Comparison of ENCODE assay signal across 8 cellular contexts in the genomic region with DNA sequence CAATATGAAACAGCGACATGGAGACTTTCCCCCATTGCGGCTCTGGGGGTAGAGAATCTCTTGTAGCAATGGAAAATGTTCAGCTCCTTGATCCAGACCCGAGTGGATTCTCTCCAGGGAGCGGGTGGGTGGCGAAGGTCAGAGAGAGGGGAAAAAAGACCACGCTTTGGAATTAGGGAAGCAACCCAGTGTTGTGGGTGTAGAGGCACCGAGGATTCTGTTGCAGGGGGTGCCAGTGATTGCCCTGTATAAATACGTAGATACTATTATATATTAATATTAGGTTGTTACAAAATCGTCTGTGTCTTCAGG.
A peak's percentile ranks its signal among the peaks of the same experiment; 100 is the strongest.
DNase-seq lines count a peak whose midpoint lies in the region; ATAC-seq and TF ChIP-seq lines count a peak whose summit lies in the region.

No MANE protein-coding gene starts in this region.

- POLR2A ChIA-PET in SK-N-SH (lab: Yijun Ruan, JAX): interaction anchor here (0.9 kb wide), 3 partner anchors 136 to 192 kb away, joined by 4 read pairs; partner anchors contain the start of genes DNAI7, ETFRF1 and KRAS

- TF ChIP-seq CTCF in SK-N-SH (IDR thresholded peaks at IDR 0.05) (no peak), ovary (IDR thresholded peaks at IDR 0.05) (no peak)

- intact Hi-C loops in ovary (cut with DNase I): no loop called here

- in situ Hi-C loops in G401 (cut with HindIII; ENCODE audit: low sequenced_read_pairs): no loop called here

- H3K4me3 ChIP-seq in SK-N-SH (ENCODE audit: low read depth in 2 of 2, low read length in 1 of 2): peak overlapping the region; percentile 73 to 96
- H3K4me3 ChIP-seq in ovary: peak overlapping the region; percentile 83

- H3K9me3 ChIP-seq in SK-N-SH (no peaks in the 10 kb centered on the region), ovary (no peaks in the 10 kb centered on the region)

- peak; percentile 36 for DNase-seq in SK-N-SH
- DNase-seq in epithelial cell of prostate (ENCODE audit: low read depth, low spot score): no peak
- DNase-seq in ovary: peak in 4 of 5 donors; percentile 39 to 62 (median 47)
- DNase-seq in G401 (ENCODE audit: low spot score): no peak

- H3K36me3 ChIP-seq in SK-N-SH (replicated peaks in 1 of 2; ENCODE audit: control insufficient read depth in 1 of 2, insufficient read depth in 2 of 2, low read length in 1 of 2) (no peaks in the 10 kb centered on the region), ovary (no peaks in the 10 kb centered on the region)

- peaks cover 3% of the 10 kb centered on the region for H3F3A ChIP-seq in SK-N-SH (replicated peaks; ENCODE audit: insufficient read depth)

- TF ChIP-seq EP300 in SK-N-SH (IDR thresholded peaks at IDR 0.05; ENCODE audit: borderline replicate concordance in 1 of 2, low read depth in 1 of 2, low read length in 1 of 2) (no peak), ovary (IDR thresholded peaks at IDR 0.05) (no peak)

- peak overlapping the region; percentile 82 to 100; a peak in 3 of 4 replicates for H3K27ac ChIP-seq in SK-N-SH (ENCODE audit: low read depth in 2 of 2, low read length in 1 of 2)
- H3K27ac ChIP-seq in epithelial cell of prostate: peak overlapping the region; percentile 83
- peak overlapping the region; percentile 85 to 100 for H3K27ac ChIP-seq in ovary

- H3K27me3 ChIP-seq in SK-N-SH (ENCODE audit: insufficient read depth) (no peaks in the 10 kb centered on the region), ovary (no peaks in the 10 kb centered on the region)

- TF ChIP-seq POLR2A in ovary (IDR thresholded peaks at IDR 0.05): no peak

- peak overlapping the region; percentile 75 for H2AFZ ChIP-seq in SK-N-SH (ENCODE audit: low read depth)

- no peaks in the 10 kb centered on the region for H3K9me2 ChIP-seq in SK-N-SH

- H3K9ac ChIP-seq in SK-N-SH: peak overlapping the region; percentile 100

- H3K4me2 ChIP-seq in SK-N-SH: peak overlapping the region; percentile 80

- peaks cover 8% of the 10 kb centered on the region; the same call in 1 of the 2 replicates for H3K79me2 ChIP-seq in SK-N-SH (ENCODE audit: insufficient read depth)

- CTCF ChIA-PET in SK-N-SH (lab: Yijun Ruan, JAX): interaction anchor here (0.6 to 1.9 kb wide), 31 partner anchors 10 to 534 kb away, joined by 3 to 17 read pairs (median 3); partner anchors contain the start of gene KRAS

- ATAC-seq in GM18907 (IDR thresholded peaks at IDR 0.05; ENCODE audit: unreplicated experiment) (peak; percentile 0), GM19467 (IDR thresholded peaks at IDR 0.05; ENCODE audit: unreplicated experiment) (no peak), GM18498 (IDR thresholded peaks at IDR 0.05; ENCODE audit: unreplicated experiment) (no peak), HG02852 (IDR thresholded peaks at IDR 0.05; ENCODE audit: unreplicated experiment) (no peak)

- TF ChIP-seq RAD21 in SK-N-SH (IDR thresholded peaks at IDR 0.05; ENCODE audit: low read length): no peak

- H3K4me1 ChIP-seq in SK-N-SH (ENCODE audit: control insufficient read depth in 1 of 2, insufficient read depth in 2 of 2, low read depth in 1 of 2, low read length in 1 of 2) (peaks cover 0 to 12% of the 10 kb centered on the region in 2 experiments; a peak in 2 of 4 replicates), ovary (ENCODE audit: insufficient read depth) (peaks cover 1% of the 10 kb centered on the region)

- no peaks in the 10 kb centered on the region for H4K20me1 ChIP-seq in SK-N-SH (ENCODE audit: insufficient read depth)

- 4% methylated on average over 9 of the region's 9 CpGs for WGBS in SK-N-SH (ENCODE audit: low lambda C conversion rate)
- WGBS in ovary, 3 donors: 0% methylated on average over 9 of the region's 9 CpGs

TF ChIP-seq in SK-N-SH, 30 proteins besides CTCF, POLR2A, EP300 and RAD21:
- TF ChIP-seq, protein P1, sequence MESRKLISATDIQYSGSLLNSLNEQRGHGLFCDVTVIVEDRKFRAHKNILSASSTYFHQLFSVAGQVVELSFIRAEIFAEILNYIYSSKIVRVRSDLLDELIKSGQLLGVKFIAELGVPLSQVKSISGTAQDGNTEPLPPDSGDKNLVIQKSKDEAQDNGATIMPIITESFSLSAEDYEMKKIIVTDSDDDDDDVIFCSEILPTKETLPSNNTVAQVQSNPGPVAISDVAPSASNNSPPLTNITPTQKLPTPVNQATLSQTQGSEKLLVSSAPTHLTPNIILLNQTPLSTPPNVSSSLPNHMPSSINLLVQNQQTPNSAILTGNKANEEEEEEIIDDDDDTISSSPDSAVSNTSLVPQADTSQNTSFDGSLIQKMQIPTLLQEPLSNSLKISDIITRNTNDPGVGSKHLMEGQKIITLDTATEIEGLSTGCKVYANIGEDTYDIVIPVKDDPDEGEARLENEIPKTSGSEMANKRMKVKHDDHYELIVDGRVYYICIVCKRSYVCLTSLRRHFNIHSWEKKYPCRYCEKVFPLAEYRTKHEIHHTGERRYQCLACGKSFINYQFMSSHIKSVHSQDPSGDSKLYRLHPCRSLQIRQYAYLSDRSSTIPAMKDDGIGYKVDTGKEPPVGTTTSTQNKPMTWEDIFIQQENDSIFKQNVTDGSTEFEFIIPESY (IDR thresholded peaks at IDR 0.05; ENCODE audit: borderline replicate concordance, low read depth): no peak
- peak; percentile 7; the same call in 1 of the 2 replicates for TF ChIP-seq SMC3 (IDR thresholded peaks at IDR 0.05; ENCODE audit: low read depth, low read length)

Comparison
In these comparisons a context has a peak if more than half of its experiments do, and no peak if none do; other contexts are left out.
1. DNase-seq: peak in SK-N-SH (single experiment) and ovary (4 of 5); none in epithelial cell of prostate (single experiment) and G401 (single experiment).
2. Peak in every context shown above with its lines, with median percentiles within 50 percentile points of each other: H3K27ac ChIP-seq.